ENCODE assay signal across 26 cellular contexts in the genomic region with DNA sequence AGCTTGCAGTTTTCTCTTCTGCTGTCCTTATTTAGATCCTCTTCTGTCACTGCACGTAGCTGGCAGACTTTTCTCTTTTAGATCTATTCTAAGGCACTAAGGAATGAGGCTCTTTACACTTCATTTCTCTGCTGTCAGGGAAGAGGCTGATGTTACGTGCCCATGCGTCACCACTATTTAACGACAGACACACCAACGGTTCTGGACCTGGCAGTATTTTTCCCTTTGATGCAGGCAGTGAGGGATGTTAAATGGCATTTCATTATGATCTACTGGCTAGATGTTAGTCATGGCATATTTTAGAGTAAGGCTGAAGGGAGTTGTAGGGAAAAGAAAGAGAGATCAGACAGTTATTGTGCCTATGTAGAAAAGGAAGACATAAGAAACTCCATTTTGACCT. TPM values are rescaled to one million over a fixed set of nuclear protein-coding genes. Genes with fewer than 3 reads are reported as not detected.
"Had no signal": no experiment of that assay in that cellular context is flagged by ENCODE, and none has a peak within 500 bp of the region (broad histone marks: within the 10 kb centered on the region; RNA-seq: fewer than 3 reads in every experiment).

No MANE protein-coding gene starts in this region.

- DNase-seq: effector memory CD4-positive, alpha-beta T cell; gastrocnemius medialis; heart right ventricle; hypothalamus; left ventricle myocardium inferior; lower lobe of right lung; midbrain; naive B cell; occipital lobe; retina; stimulated activated CD4-positive, alpha-beta T cell treated with anti-CD3 and anti-CD28 coated beads, Interleukin-12 subunit alpha, Interleukin-12 subunit beta, amount 100 ng/mL, for 4 hours; stimulated activated CD4-positive, alpha-beta T cell treated with anti-CD3 and anti-CD28 coated beads, Interleukin-2, amount 100 ng/mL, for 48 hours; stimulated activated naive CD8-positive, alpha-beta T cell treated with anti-CD3 and anti-CD28 coated beads, Interleukin-15, Interleukin-2, amounts not matched to agents 100 U/mL and 50 U/mL, for 24 hours; thyroid gland; upper lobe of left lung had no signal

- H3K4me3 ChIP-seq: esophagus muscularis mucosa, gastrocnemius medialis, heart right ventricle, left ventricle myocardium inferior, lower lobe of right lung, prostate gland, suprapubic skin, thyroid gland, upper lobe of left lung, vagina had no signal

- H3K4me1 ChIP-seq: esophagus muscularis mucosa, gastrocnemius medialis, lower lobe of right lung, parathyroid adenoma, prostate gland, suprapubic skin, upper lobe of left lung, vagina had no signal

- H3K9me3 ChIP-seq: esophagus muscularis mucosa, gastrocnemius medialis, heart right ventricle, left ventricle myocardium inferior, lower lobe of right lung, prostate gland, suprapubic skin, thyroid gland, upper lobe of left lung, vagina had no signal

- H2AFZ ChIP-seq: parathyroid adenoma had no signal

- H3K9ac ChIP-seq: parathyroid adenoma had no signal

- H3K4me3 Mint-ChIP-seq: memory B cell, naive B cell, nephron had no signal

- H3K79me2 ChIP-seq: parathyroid adenoma had no signal

- H3K27ac ChIP-seq: epithelial cell of prostate, esophagus muscularis mucosa, gastrocnemius medialis, heart right ventricle, left ventricle myocardium inferior, lower lobe of right lung, parathyroid adenoma, prostate gland, suprapubic skin, thyroid gland, upper lobe of left lung, vagina had no signal

- H3K4me1 Mint-ChIP-seq: memory B cell, naive B cell, nephron had no signal

- H3K36me3 Mint-ChIP-seq: naive B cell had no signal

- H3K27me3 ChIP-seq: esophagus muscularis mucosa, gastrocnemius medialis, suprapubic skin, thyroid gland, upper lobe of left lung, vagina had no signal

- H3K36me3 ChIP-seq: esophagus muscularis mucosa, gastrocnemius medialis, heart right ventricle, left ventricle myocardium inferior, lower lobe of right lung, prostate gland, suprapubic skin, thyroid gland, upper lobe of left lung, vagina had no signal

- H3K27ac Mint-ChIP-seq: memory B cell, nephron had no signal

- ATAC-seq: gastrocnemius medialis; heart right ventricle; lower lobe of right lung; sciatic nerve; stimulated activated naive CD8-positive, alpha-beta T cell treated with anti-CD3 and anti-CD28 coated beads, Interleukin-15, Interleukin-2, amounts not matched to agents 100 U/mL and 50 U/mL, for 24 hours had no signal

RNA-seq across cellular contexts. Expression of a gene that starts 8.2 kb away (rescaled TPM):
- total RNA-seq: fibroblast of villous mesenchyme, skeletal muscle tissue had no signal
